Comparison of ENCODE assay signal across 8 cellular contexts in genomic region chr4:169756971-169757574, GRCh38. TPM values are rescaled to one million over a fixed set of nuclear protein-coding genes. Genes with fewer than 3 reads are reported as not detected.
DNase-seq lines count a peak whose midpoint lies in the region; ATAC-seq and TF ChIP-seq lines count a peak whose summit lies in the region.

No MANE protein-coding gene starts in this region.

- intact Hi-C loops in activated B cell treated with CpG ODN at 0.5 μM for 24 hours (cut with micrococcal nuclease): loop anchor here (1.0 to 5.0 kb wide), 5 partner anchors 96 to 1275 kb away; partner anchors contain the start of genes CBR4, CLCN3, DDX60L and NEK1
- intact Hi-C loops in left cardiac atrium (cut with DNase I): loop anchor here in 1 of 2 donors (10.0 kb wide), 1 partner anchor 142 kb away; the partner anchor contains the start of gene NEK1

- H3K27ac Mint-ChIP-seq in stimulated activated naive CD8-positive, alpha-beta T cell treated with anti-CD3 and anti-CD28 coated beads, Interleukin-15, Interleukin-2, amounts not matched to agents 100 ng/mL and 50 ng/mL, for 24 hours: peak overlapping the region; percentile 75
- H3K27ac Mint-ChIP-seq in activated B cell treated with CpG ODN at 0.5 μM for 24 hours: no peak overlapping the region

- H3K27me3 ChIP-seq in skeletal muscle satellite cell (ENCODE audit: control insufficient read depth, insufficient read depth, low read length): no peaks in the 10 kb centered on the region

- POLR2A ChIA-PET in activated B cell treated with CpG ODN at 0.5 μM for 24 hours (lab: Charles Lee): interaction anchor here (1.0 to 2.0 kb wide), 3 partner anchors 9 to 137 kb away, joined by 3 to 6 read pairs (median 5); partner anchors contain the start of gene CLCN3

- peaks cover 6% of the 10 kb centered on the region for H3K36me3 Mint-ChIP-seq in stimulated activated naive CD8-positive, alpha-beta T cell treated with anti-CD3 and anti-CD28 coated beads, Interleukin-15, Interleukin-2, amounts not matched to agents 100 ng/mL and 50 ng/mL, for 24 hours (ENCODE audit: low read depth)
- H3K36me3 Mint-ChIP-seq in activated B cell treated with CpG ODN at 0.5 μM for 24 hours (ENCODE audit: low read depth): peaks cover 16% of the 10 kb centered on the region

- peaks cover 24% of the 10 kb centered on the region for H3K4me1 Mint-ChIP-seq in stimulated activated naive CD8-positive, alpha-beta T cell treated with anti-CD3 and anti-CD28 coated beads, Interleukin-15, Interleukin-2, amounts not matched to agents 100 ng/mL and 50 ng/mL, for 24 hours (ENCODE audit: low read depth)
- peaks cover 23% of the 10 kb centered on the region for H3K4me1 Mint-ChIP-seq in activated B cell treated with CpG ODN at 0.5 μM for 24 hours

- peaks cover 3% of the 10 kb centered on the region for H3K27me3 Mint-ChIP-seq in stimulated activated naive CD8-positive, alpha-beta T cell treated with anti-CD3 and anti-CD28 coated beads, Interleukin-15, Interleukin-2, amounts not matched to agents 100 ng/mL and 50 ng/mL, for 24 hours
- H3K27me3 Mint-ChIP-seq in activated B cell treated with CpG ODN at 0.5 μM for 24 hours: no peaks in the 10 kb centered on the region

- H3K9me3 Mint-ChIP-seq in stimulated activated naive CD8-positive, alpha-beta T cell treated with anti-CD3 and anti-CD28 coated beads, Interleukin-15, Interleukin-2, amounts not matched to agents 100 ng/mL and 50 ng/mL, for 24 hours: no peaks in the 10 kb centered on the region
- H3K9me3 Mint-ChIP-seq in activated B cell treated with CpG ODN at 0.5 μM for 24 hours: no peaks in the 10 kb centered on the region

- no peaks in the 10 kb centered on the region for H3K9me3 ChIP-seq in skeletal muscle satellite cell (replicated peaks; ENCODE audit: low read length)

- no peaks in the 10 kb centered on the region for H3K36me3 ChIP-seq in skeletal muscle satellite cell (ENCODE audit: insufficient read depth, low read length)

- ATAC-seq in stimulated activated naive CD8-positive, alpha-beta T cell treated with anti-CD3 and anti-CD28 coated beads, Interleukin-15, Interleukin-2, amounts not matched to agents 100 U/mL and 50 U/mL, for 24 hours: no peak
- ATAC-seq in HG03159 (IDR thresholded peaks at IDR 0.05; ENCODE audit: unreplicated experiment): peak; percentile 22
- ATAC-seq in activated B cell treated with CpG ODN at 0.5 μM for 24 hours (ENCODE audit: low read depth): no peak
- ATAC-seq in left cardiac atrium: peak; percentile 5 to 11

- peak overlapping the region; percentile 91 for H3K4me2 ChIP-seq in skeletal muscle satellite cell (ENCODE audit: low read length)

- H3K9ac ChIP-seq in skeletal muscle satellite cell (ENCODE audit: low read depth, low read length): peak overlapping the region; percentile 84

- no peak for TF ChIP-seq CTCF in activated B cell treated with CpG ODN at 0.5 μM for 24 hours (IDR thresholded peaks at IDR 0.05)

- CTCF ChIA-PET in activated B cell treated with CpG ODN at 0.5 μM for 24 hours (lab: Charles Lee): no interaction called here

- H3K4me1 ChIP-seq in skeletal muscle satellite cell (ENCODE audit: control insufficient read depth, insufficient read depth, low read length): peaks cover 9% of the 10 kb centered on the region

- peak overlapping the region; percentile 95 for H3K4me3 ChIP-seq in skeletal muscle satellite cell (ENCODE audit: low read length)

- DNase-seq in stimulated activated naive CD8-positive, alpha-beta T cell treated with anti-CD3 and anti-CD28 coated beads, Interleukin-15, Interleukin-2, amounts not matched to agents 100 U/mL and 50 U/mL, for 24 hours: no peak
- DNase-seq in activated B cell treated with CpG ODN at 0.5 μM for 24 hours (no peak), left cardiac atrium (peak; percentile 30), DMS79 (lab: John Stamatoyannopoulos, UW) (no peak)
- no peak for DNase-seq in stimulated activated CD4-positive, alpha-beta T cell treated with anti-CD3 and anti-CD28 coated beads, Interleukin-2, amount 100 ng/mL, for 48 hours

- H3K4me3 Mint-ChIP-seq in stimulated activated naive CD8-positive, alpha-beta T cell treated with anti-CD3 and anti-CD28 coated beads, Interleukin-15, Interleukin-2, amounts not matched to agents 100 ng/mL and 50 ng/mL, for 24 hours: peak overlapping the region; percentile 91
- H3K4me3 Mint-ChIP-seq in activated B cell treated with CpG ODN at 0.5 μM for 24 hours: peak overlapping the region; percentile 92

RNA-seq across cellular contexts. Expression of gene HPF1, which starts 0.7 kb away (rescaled TPM):
- 17.9 and 19.5 TPM in 2 replicates for total RNA-seq in activated B cell treated with CpG ODN at 0.5 μM for 24 hours
- total RNA-seq in left cardiac atrium: 10 to 100 TPM; 16.9 to 22.6 TPM
- total RNA-seq in skeletal muscle satellite cell (2012; rRNA removed): 22.9 and 36.8 TPM in 2 replicates

Comparison
In these comparisons a context has a peak if more than half of its experiments do, and no peak if none do; other contexts are left out.
1. ATAC-seq: peak in HG03159 (single experiment) and left cardiac atrium (2 of 2); none in stimulated activated naive CD8-positive, alpha-beta T cell treated with anti-CD3 and anti-CD28 coated beads, Interleukin-15, Interleukin-2, amounts not matched to agents 100 U/mL and 50 U/mL, for 24 hours (single experiment) and activated B cell treated with CpG ODN at 0.5 μM for 24 hours (single experiment).